8 cellular contexts compared by ENCODE assay signal in genomic region chr18:11946756-11947155, GRCh38. TPM values are rescaled to one million over a fixed set of nuclear protein-coding genes. Genes with fewer than 3 reads are reported as not detected.
DNase-seq lines count a peak whose midpoint lies in the region; ATAC-seq, FAIRE-seq and TF ChIP-seq lines count a peak whose summit lies in the region.

No MANE protein-coding gene starts in this region.

- no peak overlapping the region for H3K18ac ChIP-seq in H1 (ENCODE audit: extremely low read depth, low read length)

- 0 out of 2 replicates have a peak overlapping the region, but pooled peaks have one; percentile 54 for H2AFZ ChIP-seq in OCI-LY1 (ENCODE audit: low read length)
- no peak overlapping the region for H2AFZ ChIP-seq in H1 (ENCODE audit: low read length)

- no peak overlapping the region for H3K23ac ChIP-seq in H1 (ENCODE audit: insufficient read length)

- POLR2A ChIA-PET in H1 (lab: Charles Lee; ENCODE audit: partially characterized antibody), result interaction anchor here (0.7 to 5.7 kb wide), 11 partner anchors 9 to 196 kb away, joined by 3 to 29 read pairs (median 5); partner anchors contain the start of gene IMPA2

- no peak for TF ChIP-seq EP300 in H1 (IDR thresholded peaks at IDR 0.05; ENCODE audit: borderline replicate concordance in 1 of 2, low read depth in 2 of 2, low read length in 2 of 2)

- CTCF ChIA-PET in H1 (lab: Charles Lee; ENCODE audit: partially characterized antibody), result interaction anchor here (1.1 to 22.3 kb wide), 7 partner anchors 11 to 92 kb away, joined by 3 to 471 read pairs (median 7); no protein-coding TSS in a partner anchor

- no peak overlapping the region for H4K91ac ChIP-seq in H1 (replicated peaks; ENCODE audit: insufficient read length, low read length)

- H3K79me1 ChIP-seq in H1 (ENCODE audit: low read depth, low read length), result no peaks in the 10 kb centered on the region

- H3K4me3 Mint-ChIP-seq in nephron, result peak overlapping the region; percentile 36 to 55 (median 46)
- no peak overlapping the region for H3K4me3 Mint-ChIP-seq in glutamatergic neuron (ENCODE audit: unreplicated experiment)

- H3K27ac Mint-ChIP-seq in nephron (peak overlapping the region; percentile 76 to 89 (median 83)), glutamatergic neuron (ENCODE audit: unreplicated experiment) (no peak overlapping the region)

- H3K36me3 ChIP-seq in OCI-LY1 (ENCODE audit: insufficient read depth, low read length) (no peaks in the 10 kb centered on the region), H1 (ENCODE audit: control insufficient read depth in 2 of 4, insufficient read depth in 4 of 4, low read length in 3 of 4) (no peaks in the 10 kb centered on the region)

- H3K27me3 ChIP-seq in OCI-LY1 (ENCODE audit: insufficient read depth, low read length) (peaks cover 4% of the 10 kb centered on the region; the same call in 1 of the 2 replicates), H1 (replicated peaks in 1 of 4; ENCODE audit: control insufficient read depth in 3 of 4, extremely low read depth in 1 of 4, insufficient read depth in 3 of 4, low read length in 3 of 4) (no peaks in the 10 kb centered on the region)

- H3K27ac ChIP-seq in OCI-LY1 (ENCODE audit: low read depth, low read length, poor library complexity, severe bottlenecking) (no peak overlapping the region), H1 (ENCODE audit: low read depth, low read length) (no peak overlapping the region)

- no peaks in the 10 kb centered on the region for H3K9me3 ChIP-seq in OCI-LY1 (ENCODE audit: low read length)
- no peaks in the 10 kb centered on the region for H3K9me3 ChIP-seq in H1 (ENCODE audit: insufficient read depth in 2 of 2, low read depth in 1 of 2, low read length in 1 of 2)

- no peak overlapping the region for H3K56ac ChIP-seq in H1 (replicated peaks; ENCODE audit: insufficient read length, low read depth, low read length)

- no peak for TF ChIP-seq CTCF in OCI-LY1 (IDR thresholded peaks at IDR 0.05; ENCODE audit: low read length)
- TF ChIP-seq CTCF in H1 (IDR thresholded peaks at IDR 0.05; ENCODE audit: control extremely low read depth in 1 of 3, insufficient read depth in 1 of 3, low read depth in 1 of 3, low read length in 3 of 3), result no peak
- no peak for TF ChIP-seq CTCF in nephron (IDR thresholded peaks at IDR 0.05; ENCODE audit: unreplicated experiment in 3 of 3)
- TF ChIP-seq CTCF in glutamatergic neuron (IDR thresholded peaks at IDR 0.05; ENCODE audit: partially characterized antibody, unreplicated experiment), result no peak

- H3K4ac ChIP-seq in H1 (replicated peaks; ENCODE audit: insufficient read length, low read depth, low read length), result no peak overlapping the region

- no peak overlapping the region for H2BK12ac ChIP-seq in H1 (ENCODE audit: low read depth, low read length)

- H2BK15ac ChIP-seq in H1 (ENCODE audit: low read length), result no peak overlapping the region

- H3K4me2 ChIP-seq in OCI-LY1 (ENCODE audit: low read length) (peak overlapping the region; percentile 42), H1 (ENCODE audit: insufficient read depth in 1 of 2, low read depth in 2 of 2, low read length in 2 of 2) (peak overlapping the region; percentile 55 to 58; a peak in 3 of 4 replicates)

- no peak for TF ChIP-seq RAD21 in H1 (IDR thresholded peaks at IDR 0.05 in 1 of 2, conservative IDR thresholded peaks at IDR 0.05 in 1 of 2; ENCODE audit: low read depth in 2 of 2, low read length in 2 of 2)

- no peaks in the 10 kb centered on the region for H3K9me3 Mint-ChIP-seq in nephron
- no peaks in the 10 kb centered on the region for H3K9me3 Mint-ChIP-seq in glutamatergic neuron (ENCODE audit: unreplicated experiment)

- 66% methylated on average over 3 of the region's 3 CpGs; no CpG with 5 or more reads in 1 of the 2 experiments for WGBS in H1 (ENCODE audit: extremely low coverage in 1 of 2, insufficient coverage in 1 of 2, insufficient read length in 1 of 2, insufficient replicate concordance in 2 of 2, low coverage in 1 of 2, low lambda C conversion rate in 2 of 2, missing lambda C conversion rate in 1 of 2), 2 experiments

- H3K4me3 ChIP-seq in GM08714 (ENCODE audit: low read length), result peak overlapping the region; percentile 52; the same call in 1 of the 2 replicates
- H3K4me3 ChIP-seq in OCI-LY1 (ENCODE audit: low read depth, low read length, poor library complexity, severe bottlenecking), result no peak overlapping the region
- peak overlapping the region in 1 of 4 experiments; percentile 59; a peak in 4 of 8 replicates for H3K4me3 ChIP-seq in H1 (ENCODE audit: extremely low read depth in 1 of 4, insufficient read depth in 2 of 4, low read depth in 3 of 4, low read length in 4 of 4)

- no peak overlapping the region for H2BK20ac ChIP-seq in H1 (ENCODE audit: low read length)

- DNase-seq in H1 (ENCODE audit: low read depth in 1 of 2, low spot score in 2 of 2) (no peak), glutamatergic neuron (no peak), NCI-H82 treated with DMSO at 0.1 percent for 48 hours (lab: John Stamatoyannopoulos, UW; ENCODE audit: unreplicated experiment) (no peak)

- H3K4me1 ChIP-seq in OCI-LY1 (ENCODE audit: insufficient read depth, low read length, severe bottlenecking), result peaks cover 11% of the 10 kb centered on the region
- H3K4me1 ChIP-seq in H1 (replicated peaks in 1 of 4; ENCODE audit: control insufficient read depth in 3 of 4, insufficient read depth in 4 of 4, low read length in 3 of 4), result peaks cover 3 to 11% (median 6%) of the 10 kb centered on the region in 4 experiments

- no peaks in the 10 kb centered on the region for H3K36me3 Mint-ChIP-seq in nephron (ENCODE audit: low read depth)
- H3K36me3 Mint-ChIP-seq in glutamatergic neuron (ENCODE audit: unreplicated experiment), result no peaks in the 10 kb centered on the region

- no peak for FAIRE-seq in H1 (lab: Jason Lieb, UNC)

- peak overlapping the region; percentile 18 for H4K5ac ChIP-seq in H1 (ENCODE audit: insufficient read length, low read depth, low read length)

- no peaks in the 10 kb centered on the region for H3F3A ChIP-seq in OCI-LY1 (ENCODE audit: insufficient read depth, low read length)

- no peak overlapping the region for H3K14ac ChIP-seq in H1 (ENCODE audit: insufficient read length)

- H3K9ac ChIP-seq in OCI-LY1 (ENCODE audit: low read length), result no peak overlapping the region; the same call in 1 of the 2 replicates
- H3K9ac ChIP-seq in H1 (replicated peaks in 1 of 4; ENCODE audit: extremely low read depth in 1 of 4, low read depth in 3 of 4, low read length in 3 of 4), result no peak overlapping the region

- H2AK5ac ChIP-seq in H1 (ENCODE audit: low read depth, low read length), result no peak overlapping the region

- H3K79me2 ChIP-seq in OCI-LY1 (ENCODE audit: insufficient read depth, low read length) (no peaks in the 10 kb centered on the region), H1 (ENCODE audit: control insufficient read depth in 1 of 2, insufficient read depth in 2 of 2, low read length in 2 of 2) (no peaks in the 10 kb centered on the region)

- H3K4me1 Mint-ChIP-seq in nephron (peaks cover 36% of the 10 kb centered on the region), glutamatergic neuron (ENCODE audit: low read depth, unreplicated experiment) (peaks cover 17% of the 10 kb centered on the region)

- H3K27me3 Mint-ChIP-seq in nephron (ENCODE audit: low read depth) (peaks cover 5% of the 10 kb centered on the region), glutamatergic neuron (ENCODE audit: unreplicated experiment) (no peaks in the 10 kb centered on the region)

- no peak overlapping the region for H4K8ac ChIP-seq in H1 (ENCODE audit: extremely low read depth, insufficient read depth, low read length)

- TF ChIP-seq POLR2A in H1 (IDR thresholded peaks at IDR 0.05; ENCODE audit: control extremely low read depth in 1 of 2, low read depth in 2 of 2, low read length in 2 of 2), result no peak

- no peak overlapping the region; the same call in 1 of the 2 replicates for H2BK5ac ChIP-seq in H1 (ENCODE audit: low read depth, low read length)

- ATAC-seq in GM21515 (IDR thresholded peaks at IDR 0.05; ENCODE audit: unreplicated experiment) (no peak), HG03342 (IDR thresholded peaks at IDR 0.05; ENCODE audit: unreplicated experiment) (no peak)

- no peaks in the 10 kb centered on the region for H3K23me2 ChIP-seq in H1 (ENCODE audit: low read depth, low read length)

- no peaks in the 10 kb centered on the region for H4K20me1 ChIP-seq in OCI-LY1 (ENCODE audit: insufficient read depth, low read length)
- no peaks in the 10 kb centered on the region for H4K20me1 ChIP-seq in H1 (replicated peaks in 1 of 2; ENCODE audit: control insufficient read depth in 1 of 2, insufficient read depth in 2 of 2, low read length in 2 of 2)

- no peaks in the 10 kb centered on the region for H3K9me2 ChIP-seq in OCI-LY1 (ENCODE audit: low read depth, low read length)

- H2BK120ac ChIP-seq in H1 (replicated peaks; ENCODE audit: low read depth, low read length), result no peak overlapping the region

TF ChIP-seq in H1, 55 proteins besides CTCF, POLR2A, EP300 and RAD21 (continues in another document):
- TF ChIP-seq SIX5 (IDR thresholded peaks at IDR 0.05; ENCODE audit: low read depth, low read length), result no peak
- no peak for TF ChIP-seq TCF12 (IDR thresholded peaks at IDR 0.05; ENCODE audit: low read depth, low read length)

RNA-seq across cellular contexts. Expression of gene IMPA2, which starts 34.6 kb away (rescaled TPM):
- 135 and 140 TPM in 2 replicates for total RNA-seq in H1 (2021; fragmentation: NEBNext Ultra II Directional; extraction: Animal tissue kit (Norgen Biotek cat#: 25700))
- 102 and 146 TPM in 2 replicates for polyA plus RNA-seq in H1 (2011; rRNA removed)
- 83.6 TPM for polyA plus RNA-seq in H1 (2011; cell fraction: cytosol; rRNA removed)
- polyA plus RNA-seq in H1 (2011; cell fraction: nucleus; rRNA removed), result 162 TPM
- polyA plus RNA-seq in H1 (2012, experiment 1 of 2), result 132 to 157 TPM (median 152 TPM) in 4 replicates
- polyA plus RNA-seq in H1 (2012, experiment 2 of 2), result 207 TPM
- polyA plus RNA-seq in H1 (2013, experiment 1 of 2), result 90.4 TPM
- 90.8 TPM for polyA plus RNA-seq in H1 (2013, experiment 2 of 2)
- 46.3 and 73.7 TPM in 2 replicates for polyA minus RNA-seq in H1 (2011; rRNA and poly(A)+ RNA removed)
- 42.6 TPM for polyA minus RNA-seq in H1 (2011; cell fraction: cytosol; rRNA and poly(A)+ RNA removed)
- 46.7 TPM for polyA minus RNA-seq in H1 (2011; cell fraction: nucleus; rRNA and poly(A)+ RNA removed)
- total RNA-seq in glutamatergic neuron (ENCODE audit: unreplicated experiment), result 103 TPM

RNA-seq across cellular contexts. Expression of gene MPPE1, which starts 38.6 kb away (rescaled TPM):
- total RNA-seq in H1 (2021; fragmentation: NEBNext Ultra II Directional; extraction: Animal tissue kit (Norgen Biotek cat#: 25700)), result 20.9 and 22.1 TPM in 2 replicates
- polyA plus RNA-seq in H1 (2011; rRNA removed), result 13.1 and 13.7 TPM in 2 replicates
- polyA plus RNA-seq in H1 (2011; cell fraction: cytosol; rRNA removed), result 16.8 TPM
- 38.3 TPM for polyA plus RNA-seq in H1 (2011; cell fraction: nucleus; rRNA removed)
- polyA plus RNA-seq in H1 (2012, experiment 1 of 2), result 18.6 to 29.5 TPM (median 24.5 TPM) in 4 replicates
- 7.4 TPM for polyA plus RNA-seq in H1 (2012, experiment 2 of 2)
- 17.2 TPM for polyA plus RNA-seq in H1 (2013, experiment 1 of 2)
- polyA plus RNA-seq in H1 (2013, experiment 2 of 2), result 16.3 TPM
- 10.2 and 15.1 TPM in 2 replicates for polyA minus RNA-seq in H1 (2011; rRNA and poly(A)+ RNA removed)
- polyA minus RNA-seq in H1 (2011; cell fraction: cytosol; rRNA and poly(A)+ RNA removed), result 11.2 TPM
- polyA minus RNA-seq in H1 (2011; cell fraction: nucleus; rRNA and poly(A)+ RNA removed), result 28.3 TPM
- total RNA-seq in glutamatergic neuron (ENCODE audit: unreplicated experiment), result 31.8 TPM
